ENCODE assay signal across 13 cellular contexts in the genomic region with DNA sequence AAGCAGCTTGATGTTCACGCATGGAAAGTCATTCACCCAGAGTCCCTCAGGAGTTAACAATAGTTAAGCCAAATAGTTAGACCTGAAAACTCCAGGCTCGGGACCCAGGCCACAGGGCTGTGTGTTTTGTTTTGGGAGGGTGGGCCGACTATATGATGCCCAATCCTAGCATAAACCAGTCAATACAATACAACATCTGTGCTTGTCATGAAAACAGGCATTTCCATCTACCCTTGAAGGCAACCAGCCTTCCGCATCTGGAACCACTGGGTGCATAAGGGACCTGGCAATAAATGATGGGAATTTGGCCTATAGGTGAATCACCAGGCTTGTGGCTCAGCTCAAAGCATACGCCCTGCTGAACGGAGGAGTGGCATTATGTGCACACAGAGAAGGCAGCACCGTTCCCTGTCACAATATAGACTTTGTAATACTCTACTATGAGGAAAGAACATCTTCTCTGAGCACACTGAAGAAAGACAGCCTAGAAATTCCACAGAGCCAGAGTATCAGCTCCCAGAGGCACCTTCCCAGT.
A peak's percentile ranks its signal among the peaks of the same experiment; 100 is the strongest.
DNase-seq lines count a peak whose midpoint lies in the region; ATAC-seq, FAIRE-seq and TF ChIP-seq lines count a peak whose summit lies in the region.
"Had no signal": no experiment of that assay in that cellular context is flagged by ENCODE, and none has a peak within 500 bp of the region (broad histone marks: within the 10 kb centered on the region; RNA-seq: fewer than 3 reads in every experiment).

No MANE protein-coding gene starts in this region.

- H3K4me1 ChIP-seq in CD8-positive, alpha-beta memory T cell (ENCODE audit: insufficient read depth, low read length), result peaks cover 56% of the 10 kb centered on the region
- peaks cover 23 to 25% of the 10 kb centered on the region in 2 donors for H3K4me1 ChIP-seq in naive thymus-derived CD4-positive, alpha-beta T cell (ENCODE audit: control insufficient read depth in 2 of 2, insufficient read depth in 2 of 2, low read length in 2 of 2)
- H3K4me1 ChIP-seq in kidney (ENCODE audit: control insufficient read depth in 1 of 2, insufficient read depth in 1 of 2, low read depth in 1 of 2, low read length in 2 of 2), result no peaks in the 10 kb centered on the region

- no peak for DNase-seq in CD8-positive, alpha-beta memory T cell
- DNase-seq in MG63 (peak; percentile 39), brain microvascular endothelial cell (no peak), NCI-H146 treated with DMSO at 0.1 percent for 48 hours (lab: John Stamatoyannopoulos, UW; ENCODE audit: unreplicated experiment) (no peak), RKO (ENCODE audit: low spot score) (no peak), kidney (no peak)
- DNase-seq in naive thymus-derived CD4-positive, alpha-beta T cell, result no peak
- DNase-seq in stimulated activated naive B cell treated with anti-CD40 and anti-IgM and Interleukin-4, amounts not matched to agents 10 μg/mL and 1 μg/mL and 100 μg/mL, for 72 hours, result no peak
- DNase-seq: activated effector memory CD4-positive, alpha-beta T cell treated with Interleukin-2 at 50 U/mL for 16 hours; H7; mesendoderm; NCI-H2171 treated with DMSO at 0.1 percent for 48 hours had no signal

- no peaks in the 10 kb centered on the region for H3K27me3 ChIP-seq in CD8-positive, alpha-beta memory T cell (ENCODE audit: insufficient read depth, low read length, poor library complexity, severe bottlenecking)
- no peaks in the 10 kb centered on the region for H3K27me3 ChIP-seq in MG63
- no peaks in the 10 kb centered on the region for H3K27me3 ChIP-seq in brain microvascular endothelial cell (replicated peaks)
- H3K27me3 ChIP-seq in naive thymus-derived CD4-positive, alpha-beta T cell (ENCODE audit: control insufficient read depth in 2 of 2, insufficient read depth in 2 of 2, low read length in 2 of 2), result no peaks in the 10 kb centered on the region

- H3K4me3 Mint-ChIP-seq in CD8-positive, alpha-beta memory T cell, result peak overlapping the region in 1 of 7 donors; percentile 27
- H3K4me3 Mint-ChIP-seq in naive thymus-derived CD4-positive, alpha-beta T cell, result no peak overlapping the region
- peak overlapping the region in 1 of 2 donors; percentile 62 for H3K4me3 Mint-ChIP-seq in stimulated activated naive B cell treated with anti-CD40 and anti-IgM and Interleukin-4, amounts not matched to agents 10 μg/mL and 1 μg/mL and 100 μg/mL, for 72 hours

- H3K27me3 Mint-ChIP-seq in CD8-positive, alpha-beta memory T cell, result peaks cover 0 to 1% of the 10 kb centered on the region in 2 donors
- H3K27me3 Mint-ChIP-seq in naive thymus-derived CD4-positive, alpha-beta T cell, result no peaks in the 10 kb centered on the region
- no peaks in the 10 kb centered on the region for H3K27me3 Mint-ChIP-seq in stimulated activated naive B cell treated with anti-CD40 and anti-IgM and Interleukin-4, amounts not matched to agents 10 μg/mL and 1 μg/mL and 100 μg/mL, for 72 hours

- CTCF ChIA-PET in CD8-positive, alpha-beta memory T cell (lab: Charles Lee), result no interaction called here
- CTCF ChIA-PET in naive thymus-derived CD4-positive, alpha-beta T cell (lab: Charles Lee), result no interaction called here

- POLR2A ChIA-PET in CD8-positive, alpha-beta memory T cell (lab: Charles Lee), result interaction anchor here (0.7 kb wide), 1 partner anchor 12 kb away, joined by 4 read pairs; no protein-coding TSS in a partner anchor
- POLR2A ChIA-PET in naive thymus-derived CD4-positive, alpha-beta T cell (lab: Charles Lee), result no interaction called here

- no peak overlapping the region for H3K4me3 ChIP-seq in CD8-positive, alpha-beta memory T cell (ENCODE audit: low read length)
- H3K4me3 ChIP-seq in MG63 (no peak overlapping the region), brain microvascular endothelial cell (ENCODE audit: low read depth, low read length) (no peak overlapping the region), kidney (ENCODE audit: low read length in 2 of 2) (no peak overlapping the region)
- no peak overlapping the region for H3K4me3 ChIP-seq in naive thymus-derived CD4-positive, alpha-beta T cell (ENCODE audit: low read length)

- H3K9me3 Mint-ChIP-seq in CD8-positive, alpha-beta memory T cell, result no peaks in the 10 kb centered on the region
- no peaks in the 10 kb centered on the region for H3K9me3 Mint-ChIP-seq in naive thymus-derived CD4-positive, alpha-beta T cell
- no peaks in the 10 kb centered on the region for H3K9me3 Mint-ChIP-seq in stimulated activated naive B cell treated with anti-CD40 and anti-IgM and Interleukin-4, amounts not matched to agents 10 μg/mL and 1 μg/mL and 100 μg/mL, for 72 hours

- H3K27ac ChIP-seq in CD8-positive, alpha-beta memory T cell (ENCODE audit: low read depth, low read length), result no peak overlapping the region
- H3K27ac ChIP-seq in brain microvascular endothelial cell (peak overlapping the region; percentile 24), kidney (ENCODE audit: low read depth in 2 of 2, low read length in 2 of 2) (no peak overlapping the region)
- H3K27ac ChIP-seq in naive thymus-derived CD4-positive, alpha-beta T cell (ENCODE audit: low read depth, low read length), result no peak overlapping the region

- peaks cover 63 to 82% (median 78%) of the 10 kb centered on the region in 3 donors for H3K4me1 Mint-ChIP-seq in CD8-positive, alpha-beta memory T cell
- peaks cover 60 to 85% (median 73%) of the 10 kb centered on the region in 7 donors for H3K4me1 Mint-ChIP-seq in naive thymus-derived CD4-positive, alpha-beta T cell
- H3K4me1 Mint-ChIP-seq in stimulated activated naive B cell treated with anti-CD40 and anti-IgM and Interleukin-4, amounts not matched to agents 10 μg/mL and 1 μg/mL and 100 μg/mL, for 72 hours, result peaks cover 57 to 74% of the 10 kb centered on the region in 2 donors

- no peaks in the 10 kb centered on the region for H3K9me3 ChIP-seq in CD8-positive, alpha-beta memory T cell (ENCODE audit: low read length)
- no peaks in the 10 kb centered on the region for H3K9me3 ChIP-seq in MG63
- no peaks in the 10 kb centered on the region for H3K9me3 ChIP-seq in naive thymus-derived CD4-positive, alpha-beta T cell (ENCODE audit: control insufficient read depth in 2 of 3, low read length in 3 of 3)
- no peaks in the 10 kb centered on the region for H3K9me3 ChIP-seq in kidney (ENCODE audit: control insufficient read depth in 1 of 2, low read length in 2 of 2)

- no peaks in the 10 kb centered on the region for H3K36me3 ChIP-seq in CD8-positive, alpha-beta memory T cell (ENCODE audit: insufficient read depth, low read length)
- H3K36me3 ChIP-seq in MG63 (no peaks in the 10 kb centered on the region), brain microvascular endothelial cell (replicated peaks) (no peaks in the 10 kb centered on the region), kidney (ENCODE audit: control insufficient read depth in 1 of 2, insufficient read depth in 2 of 2, low read length in 2 of 2) (no peaks in the 10 kb centered on the region)
- no peaks in the 10 kb centered on the region for H3K36me3 ChIP-seq in naive thymus-derived CD4-positive, alpha-beta T cell (ENCODE audit: control insufficient read depth in 2 of 3, insufficient read depth in 3 of 3, low read length in 3 of 3)

- in situ Hi-C loops in brain microvascular endothelial cell (cut with HindIII; ENCODE audit: low pct_ligation_motif_present, low sequenced_read_pairs), result no loop called here

- H3K27ac Mint-ChIP-seq in CD8-positive, alpha-beta memory T cell, result peak overlapping the region in 7 of 8 donors; percentile 32 to 98 (median 70)
- peak overlapping the region in 8 of 9 donors; percentile 16 to 85 (median 52) for H3K27ac Mint-ChIP-seq in naive thymus-derived CD4-positive, alpha-beta T cell
- H3K27ac Mint-ChIP-seq in stimulated activated naive B cell treated with anti-CD40 and anti-IgM and Interleukin-4, amounts not matched to agents 10 μg/mL and 1 μg/mL and 100 μg/mL, for 72 hours, result no peak overlapping the region

- H3K9ac ChIP-seq in kidney (ENCODE audit: low read length in 2 of 2), result no peak overlapping the region

- FAIRE-seq in kidney (lab: Jason Lieb, UNC), result no peak
- FAIRE-seq: G401.6 had no signal

- intact Hi-C loops in naive thymus-derived CD4-positive, alpha-beta T cell (cut with micrococcal nuclease), result no loop called here
- intact Hi-C loops in kidney (cut with DNase I), result no loop called here

- H3K36me3 Mint-ChIP-seq in CD8-positive, alpha-beta memory T cell, result peaks cover 0 to 25% (median 2%) of the 10 kb centered on the region in 3 donors
- peaks cover 0 to 36% (median 33%) of the 10 kb centered on the region in 5 donors for H3K36me3 Mint-ChIP-seq in naive thymus-derived CD4-positive, alpha-beta T cell
- peaks cover 13 to 46% of the 10 kb centered on the region in 2 donors for H3K36me3 Mint-ChIP-seq in stimulated activated naive B cell treated with anti-CD40 and anti-IgM and Interleukin-4, amounts not matched to agents 10 μg/mL and 1 μg/mL and 100 μg/mL, for 72 hours

- no peak for TF ChIP-seq CTCF in brain microvascular endothelial cell (IDR thresholded peaks at IDR 0.05; ENCODE audit: low read depth, low read length, missing control alignments)
- TF ChIP-seq CTCF in kidney (IDR thresholded peaks at IDR 0.05; ENCODE audit: borderline replicate concordance, extremely low read depth, insufficient read depth), result no peak

- no peak for ATAC-seq in naive thymus-derived CD4-positive, alpha-beta T cell
- ATAC-seq in stimulated activated naive B cell treated with anti-CD40 and anti-IgM and Interleukin-4, amounts not matched to agents 10 μg/mL and 1 μg/mL and 100 μg/mL, for 72 hours (replicated peaks), result no peak
